In the genomic region with DNA sequence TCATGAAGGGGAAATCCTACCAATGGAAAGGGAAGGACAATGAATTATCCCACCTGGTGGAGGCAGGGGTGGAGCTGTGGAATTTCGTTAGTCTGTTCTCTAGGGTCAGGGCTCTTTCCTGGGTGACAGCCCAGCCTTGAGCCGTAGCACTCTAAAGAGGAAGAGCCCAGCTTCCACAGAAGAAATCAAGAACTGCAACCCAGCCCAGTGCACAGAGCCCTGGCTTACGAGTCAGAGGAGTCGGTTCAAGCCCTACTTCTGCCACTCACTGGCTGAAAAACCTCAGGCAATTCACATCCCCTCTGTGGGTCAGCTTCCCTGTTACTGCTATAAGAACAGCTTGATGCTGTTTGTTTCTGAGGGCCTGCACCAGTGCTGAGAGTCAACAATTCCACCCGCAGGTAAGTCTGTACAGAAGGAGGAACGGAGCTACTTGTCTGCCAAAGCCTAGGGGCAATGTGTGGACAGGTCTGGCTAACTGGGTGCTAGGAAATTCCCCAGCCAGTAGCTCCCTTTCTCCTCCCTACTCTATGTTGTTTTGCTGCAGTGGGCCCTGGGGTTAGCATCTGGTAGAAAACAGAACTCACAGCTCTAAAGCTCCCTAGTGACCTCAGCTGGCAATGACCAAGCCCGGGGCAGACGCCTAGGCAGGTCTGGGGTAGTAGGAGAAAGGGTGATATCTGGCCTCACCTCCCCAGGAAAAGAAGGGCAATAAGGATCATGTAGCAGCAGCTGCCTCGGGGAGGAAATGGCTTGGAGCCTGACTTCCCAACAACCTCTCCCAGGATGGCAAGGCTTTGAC, we compare ENCODE assay signal across 8 cellular contexts. TPM values are rescaled to one million over a fixed set of nuclear protein-coding genes. Genes with fewer than 3 reads are reported as not detected.
A peak's percentile ranks its signal among the peaks of the same experiment; 100 is the strongest.
DNase-seq lines count a peak whose midpoint lies in the region; ATAC-seq and TF ChIP-seq lines count a peak whose summit lies in the region.

No MANE protein-coding gene starts in this region.

- peak overlapping the region; percentile 26 for H3K4me3 Mint-ChIP-seq in mesothelial cell of epicardium

- no peaks in the 10 kb centered on the region for H3K36me3 Mint-ChIP-seq in mesothelial cell of epicardium

- H3K4me3 ChIP-seq in AG10803 (ENCODE audit: low read length): peak overlapping the region; percentile 41
- peak overlapping the region; percentile 19 for H3K4me3 ChIP-seq in choroid plexus epithelial cell (ENCODE audit: low read depth, low read length)
- no peak overlapping the region for H3K4me3 ChIP-seq in WERI-Rb-1 (ENCODE audit: low read depth, low read length)

- H3K27me3 Mint-ChIP-seq in mesothelial cell of epicardium (ENCODE audit: low read depth): no peaks in the 10 kb centered on the region

- DNase-seq in AG10803 (ENCODE audit: low read depth) (peak; percentile 56), MV-4-11 (lab: John Stamatoyannopoulos, UW) (peak; percentile 80), choroid plexus epithelial cell (ENCODE audit: low read depth) (peak; percentile 62), mesothelial cell of epicardium (ENCODE audit: low spot score in 2 of 2, unreplicated experiment in 2 of 2) (no peak), WERI-Rb-1 (no peak), 8988T (no peak), mucosa of gallbladder (ENCODE audit: low spot score) (no peak)

- no peak overlapping the region for H3K27ac ChIP-seq in WERI-Rb-1

- no peaks in the 10 kb centered on the region for H3K9me3 ChIP-seq in WERI-Rb-1 (ENCODE audit: severe bottlenecking)

- peak overlapping the region; percentile 85 for H3K27ac Mint-ChIP-seq in mesothelial cell of epicardium

- no peaks in the 10 kb centered on the region for H3K9me3 Mint-ChIP-seq in mesothelial cell of epicardium

- peaks cover 44% of the 10 kb centered on the region for H3K4me1 Mint-ChIP-seq in mesothelial cell of epicardium

- H3K36me3 ChIP-seq in WERI-Rb-1: peaks cover 3% of the 10 kb centered on the region

- ATAC-seq in HG02759 (IDR thresholded peaks at IDR 0.05; ENCODE audit: unreplicated experiment): no peak

- no peaks in the 10 kb centered on the region for H3K27me3 ChIP-seq in WERI-Rb-1 (ENCODE audit: insufficient read depth, low read depth, severe bottlenecking)

- no peak; the same call in 1 of the 2 replicates for TF ChIP-seq CTCF in AG10803 (conservative IDR thresholded peaks at IDR 0.05; ENCODE audit: low read length)
- peak; percentile 16 for TF ChIP-seq CTCF in choroid plexus epithelial cell (conservative IDR thresholded peaks at IDR 0.05; ENCODE audit: low read depth, low read length)
- no peak for TF ChIP-seq CTCF in mesothelial cell of epicardium (IDR thresholded peaks at IDR 0.05; ENCODE audit: unreplicated experiment)
- no peak for TF ChIP-seq CTCF in WERI-Rb-1 (IDR thresholded peaks at IDR 0.05; ENCODE audit: low read depth, low read length)

RNA-seq across cellular contexts. Expression of a gene that starts 3.3 kb away (rescaled TPM):
- 7.8 to 9.0 TPM (median 7.9 TPM) in 3 replicates for total RNA-seq in mesothelial cell of epicardium
- total RNA-seq in mucosa of gallbladder: 20.1 TPM

RNA-seq across cellular contexts. Expression of a gene that starts 29.8 kb away (rescaled TPM):
- total RNA-seq in mesothelial cell of epicardium (72.5 to 75.4 TPM (median 75.4 TPM) in 3 replicates), mucosa of gallbladder (37.8 TPM)

RNA-seq across cellular contexts. Expression of a gene that starts 43.3 kb away (rescaled TPM):
- total RNA-seq in mesothelial cell of epicardium (18.4 to 20.1 TPM (median 18.7 TPM) in 3 replicates), mucosa of gallbladder (22.3 TPM)

RNA-seq across cellular contexts. Expression of a gene that starts 50.5 kb away (rescaled TPM):
- total RNA-seq in mesothelial cell of epicardium (15.4 to 17.3 TPM (median 16.4 TPM) in 3 replicates), mucosa of gallbladder (6.9 TPM)

RNA-seq across cellular contexts. Expression of a gene that starts 53.2 kb away (rescaled TPM):
- 39.6 to 40.7 TPM (median 39.9 TPM) in 3 replicates for total RNA-seq in mesothelial cell of epicardium
- total RNA-seq in mucosa of gallbladder: 49.8 TPM

Comparison
In these comparisons a context has a peak if more than half of its experiments do, and no peak if none do; other contexts are left out.
1. DNase-seq: peak in AG10803 (single experiment), MV-4-11 (single experiment) and choroid plexus epithelial cell (single experiment); none in mesothelial cell of epicardium (0 of 2), WERI-Rb-1 (single experiment), 8988T (single experiment) and mucosa of gallbladder (single experiment).